ENCODE assay signal across 16 cellular contexts in the genomic region with DNA sequence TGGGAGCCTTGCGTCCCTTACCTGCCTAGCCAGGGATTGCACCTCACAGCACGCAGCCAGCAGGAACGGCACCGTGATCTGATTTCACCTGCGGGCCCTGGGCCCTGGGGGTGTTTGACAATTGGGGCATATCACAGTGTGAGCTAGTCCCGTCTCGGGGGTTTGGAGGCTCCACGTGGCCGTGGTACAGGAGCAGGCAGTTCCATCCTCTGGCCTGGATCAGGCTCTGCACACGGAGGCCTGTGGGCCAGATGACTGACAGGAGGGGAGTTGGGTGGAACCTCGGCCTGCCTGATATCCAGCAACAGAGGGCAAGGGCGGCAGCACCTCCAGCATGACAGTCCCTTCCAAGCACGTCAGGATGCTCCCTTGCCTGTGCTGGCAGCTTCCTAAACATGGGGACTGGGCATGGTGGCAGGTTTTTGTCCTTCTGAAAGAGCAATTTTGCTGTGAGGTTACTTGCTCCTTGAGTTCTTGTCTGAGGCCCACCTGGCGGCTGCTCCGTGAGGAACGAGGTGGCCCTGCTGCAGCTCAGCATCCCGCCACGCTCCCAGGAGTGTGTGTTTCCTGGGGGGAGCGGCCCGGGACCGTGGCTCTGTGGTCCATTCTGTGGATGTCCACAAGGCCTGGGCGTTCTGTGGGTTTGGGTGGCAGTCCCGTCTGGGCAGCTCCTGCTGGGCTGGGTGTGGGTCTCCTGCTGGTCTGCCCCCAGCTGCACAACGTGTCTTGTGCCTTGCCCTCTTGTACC. TPM values are rescaled to one million over a fixed set of nuclear protein-coding genes. Genes with fewer than 3 reads are reported as not detected.
DNase-seq lines count a peak whose midpoint lies in the region; ATAC-seq, FAIRE-seq and TF ChIP-seq lines count a peak whose summit lies in the region.
"Had no signal": no experiment of that assay in that cellular context is flagged by ENCODE, and none has a peak within 500 bp of the region (broad histone marks: within the 10 kb centered on the region; RNA-seq: fewer than 3 reads in every experiment).

No MANE protein-coding gene starts in this region.

- H3K27ac ChIP-seq in HepG2 (ENCODE audit: extremely low read length, insufficient read depth, low read length), result no peak overlapping the region
- no peak overlapping the region for H3K27ac ChIP-seq in right lobe of liver

- H3K9me3 ChIP-seq in HepG2 (ENCODE audit: low read length) (no peaks in the 10 kb centered on the region), right lobe of liver (no peaks in the 10 kb centered on the region)
- H3K9me3 ChIP-seq: SK-N-SH had no signal

- POLR2A ChIA-PET in HepG2 (lab: Yijun Ruan, JAX), result no interaction called here

- in situ Hi-C loops in HepG2 (cut with HindIII; ENCODE audit: extremely low pct_ligation_motif_present, low pct_unique_long_range_greater_than_20kb), result no loop called here

- no peaks in the 10 kb centered on the region for H3K4me1 Mint-ChIP-seq in endothelial cell (ENCODE audit: unreplicated experiment)
- H3K4me1 Mint-ChIP-seq: B cell had no signal

- no TSS peak for BruUV-seq in HepG2 (replicated peaks; lab: Mats Ljungman, UMichigan)

- 93% methylated on average over 8 of the region's 24 CpGs for WGBS in HepG2 (ENCODE audit: low lambda C conversion rate)
- 60% methylated on average over 1 of the region's 24 CpGs for WGBS in right lobe of liver (ENCODE audit: insufficient coverage, low coverage, low lambda C conversion rate, missing lambda C conversion rate)

- H3K36me3 ChIP-seq in HepG2 (replicated peaks in 1 of 2; ENCODE audit: control insufficient read depth in 1 of 2, insufficient read depth in 2 of 2, low read length in 2 of 2) (peaks cover 27 to 66% of the 10 kb centered on the region in 2 experiments), right lobe of liver (peaks cover 0 to 51% (median 12%) of the 10 kb centered on the region in 4 donors)

- TF ChIP-seq EP300 in HepG2 (IDR thresholded peaks at IDR 0.05; ENCODE audit: low read depth in 2 of 2, low read length in 2 of 2) (no peak), HepG2 (CRISPR knock-in tag; IDR thresholded peaks at IDR 0.05; ENCODE audit: borderline replicate concordance) (no peak)

- no peak for TF ChIP-seq RAD21 in HepG2 (CRISPR knock-in tag; IDR thresholded peaks at IDR 0.05)

- no peak overlapping the region for H3K4me3 ChIP-seq in HepG2 (replicated peaks in 1 of 3; ENCODE audit: insufficient read depth in 1 of 3, low read depth in 2 of 3, low read length in 3 of 3)
- no peak overlapping the region for H3K4me3 ChIP-seq in right lobe of liver

- H3K27ac Mint-ChIP-seq in endothelial cell (ENCODE audit: unreplicated experiment), result no peak overlapping the region
- H3K27ac Mint-ChIP-seq: B cell had no signal

- no peak overlapping the region for H3K9ac ChIP-seq in HepG2 (ENCODE audit: insufficient read depth, low read depth, low read length)
- H3K9ac ChIP-seq: SK-N-SH had no signal

- no peak overlapping the region for H3K4me2 ChIP-seq in HepG2 (ENCODE audit: low read depth, low read length)
- H3K4me2 ChIP-seq: SK-N-SH had no signal

- H3K4me3 Mint-ChIP-seq in endothelial cell (ENCODE audit: unreplicated experiment), result peak overlapping the region; percentile 76
- H3K4me3 Mint-ChIP-seq: B cell had no signal

- peaks cover 4% of the 10 kb centered on the region for H3K79me2 ChIP-seq in HepG2 (ENCODE audit: insufficient read depth, low read length)

- no peak for FAIRE-seq in HepG2 (lab: Jason Lieb, UNC)
- FAIRE-seq: RCC 7860 had no signal

- no peak for TF ChIP-seq CTCF in HepG2 (CRISPR knock-in tag; IDR thresholded peaks at IDR 0.05)
- no peak for TF ChIP-seq CTCF in right lobe of liver (IDR thresholded peaks at IDR 0.05)
- no peak for TF ChIP-seq CTCF in endothelial cell (IDR thresholded peaks at IDR 0.05; ENCODE audit: unreplicated experiment)

- H2AFZ ChIP-seq in HepG2 (ENCODE audit: low read length), result no peak overlapping the region

- H3K4me1 ChIP-seq in HepG2 (ENCODE audit: insufficient read depth, low read length) (no peaks in the 10 kb centered on the region), right lobe of liver (no peaks in the 10 kb centered on the region)

- no peak for DNase-seq in HepG2 (ENCODE audit: low spot score)
- DNase-seq in right lobe of liver, result no peak
- DNase-seq in endothelial cell (ENCODE audit: low spot score), result no peak
- DNase-seq in NCI-H1930 (lab: John Stamatoyannopoulos, UW), result no peak
- DNase-seq: DMS79 treated with DMSO at 0.1 percent for 48 hours, HCEC 1CT, KBM-7, NCI-H1105, NCI-H2081 treated with DMSO at 0.1 percent for 48 hours, NCI-H446 treated with DMSO at 0.1 percent for 48 hours, Right ventricle myocardium superior, SK-N-SH had no signal

- H4K20me1 ChIP-seq in HepG2 (ENCODE audit: insufficient read depth, low read length), result peaks cover 4% of the 10 kb centered on the region

- intact Hi-C loops in HepG2 (cut with micrococcal nuclease; ENCODE audit: unreplicated experiment) (no loop called here), right lobe of liver (cut with DNase I) (no loop called here)

- ATAC-seq in HepG2 (no peak), right lobe of liver (no peak), HG02840 (IDR thresholded peaks at IDR 0.05; ENCODE audit: low FRiP score, unreplicated experiment) (no peak), HG02885 (IDR thresholded peaks at IDR 0.05; ENCODE audit: poor library complexity, unreplicated experiment) (no peak)

- no peaks in the 10 kb centered on the region for H3K27me3 ChIP-seq in HepG2 (ENCODE audit: control insufficient read depth in 1 of 2, insufficient read depth in 2 of 2, low read length in 2 of 2)
- no peaks in the 10 kb centered on the region for H3K27me3 ChIP-seq in right lobe of liver

- no peak for TF ChIP-seq POLR2A in HepG2 (IDR thresholded peaks at IDR 0.05; ENCODE audit: insufficient read depth in 1 of 2, low read depth in 2 of 2, low read length in 2 of 2)
- no peak for TF ChIP-seq POLR2A in right lobe of liver (IDR thresholded peaks at IDR 0.05)

- CTCF ChIA-PET in HepG2 (lab: Yijun Ruan, JAX; ENCODE audit: low intra/inter-chr PET ratio, low total read pairs), result no interaction called here

- H3K9me3 Mint-ChIP-seq in endothelial cell (ENCODE audit: unreplicated experiment), result no peaks in the 10 kb centered on the region

- H3K27me3 Mint-ChIP-seq in endothelial cell (ENCODE audit: unreplicated experiment), result peaks cover 7% of the 10 kb centered on the region
- H3K27me3 Mint-ChIP-seq: B cell had no signal

- peaks cover 12% of the 10 kb centered on the region for H3K36me3 Mint-ChIP-seq in endothelial cell (ENCODE audit: low read depth, unreplicated experiment)

RNA-seq across cellular contexts. Expression of gene RPS15, which starts 6.3 kb away (rescaled TPM):
- 695 and 780 TPM in 2 replicates for total RNA-seq in HepG2 (2016; rRNA removed; fragmentation: Illumina TruSeq; extraction: Trizol)
- 693 and 734 TPM in 2 replicates for total RNA-seq in HepG2 (2016; cell fraction: cytosol; rRNA removed; fragmentation: Illumina TruSeq; extraction: Trizol; ENCODE audit: low read depth)
- total RNA-seq in HepG2 (2016; cell fraction: insoluble cytoplasmic fraction; rRNA removed; fragmentation: Illumina TruSeq; extraction: Trizol), result 654 and 886 TPM in 2 replicates
- 967 and 1,125 TPM in 2 replicates for total RNA-seq in HepG2 (2016; cell fraction: membrane; rRNA removed; fragmentation: Illumina TruSeq; extraction: Trizol)
- 240 and 299 TPM in 2 replicates for total RNA-seq in HepG2 (2016; cell fraction: nucleus; rRNA removed; fragmentation: Illumina TruSeq; extraction: Trizol)
- polyA plus RNA-seq in HepG2 (2011; rRNA removed), result 1,411 and 1,504 TPM in 2 replicates
- polyA plus RNA-seq in HepG2 (2011; cell fraction: cytosol; rRNA removed), result 2,214 and 3,196 TPM in 2 replicates
- 923 and 1,023 TPM in 2 replicates for polyA plus RNA-seq in HepG2 (2011; cell fraction: nucleus; rRNA removed)
- polyA plus RNA-seq in HepG2 (2012), result 1,504 and 2,202 TPM in 2 replicates
- 1,868 and 2,054 TPM in 2 replicates for polyA plus RNA-seq in HepG2 (2016; cell fraction: cytosol; fragmentation: Illumina TruSeq; extraction: Trizol; ENCODE audit: low read depth)
- polyA plus RNA-seq in HepG2 (2016; cell fraction: insoluble cytoplasmic fraction; fragmentation: Illumina TruSeq; extraction: Trizol; ENCODE audit: low read depth), result 1,628 and 1,692 TPM in 2 replicates
- polyA plus RNA-seq in HepG2 (2016; cell fraction: membrane; fragmentation: Illumina TruSeq; extraction: Trizol; ENCODE audit: low read depth), result 2,328 and 2,419 TPM in 2 replicates
- polyA plus RNA-seq in HepG2 (2016; cell fraction: nucleus; fragmentation: Illumina TruSeq; extraction: Trizol; ENCODE audit: insufficient read depth, low read depth), result 895 and 898 TPM in 2 replicates
- 538 and 916 TPM in 2 replicates for polyA minus RNA-seq in HepG2 (2011; rRNA and poly(A)+ RNA removed; ENCODE audit: low replicate concordance)
- polyA minus RNA-seq in HepG2 (2011; cell fraction: cytosol; rRNA and poly(A)+ RNA removed), result 647 and 682 TPM in 2 replicates
- polyA minus RNA-seq in HepG2 (2011; cell fraction: nucleus; rRNA and poly(A)+ RNA removed), result 109 and 140 TPM in 2 replicates
- 1,000 to 10,000 TPM in 2 of 6 experiments, 100 to 1,000 TPM in 4; 334 to 1,615 (median 355) TPM for total RNA-seq in right lobe of liver
- 1,175 TPM for total RNA-seq in endothelial cell (ENCODE audit: unreplicated experiment)

RNA-seq across cellular contexts. Expression of gene APC2, which starts 18.0 kb away (rescaled TPM):
- 0.22 TPM in 1 of 2 replicates, not detected in the other for total RNA-seq in HepG2 (2016; rRNA removed; fragmentation: Illumina TruSeq; extraction: Trizol)
- total RNA-seq in HepG2 (2016; cell fraction: cytosol; rRNA removed; fragmentation: Illumina TruSeq; extraction: Trizol; ENCODE audit: low read depth), result under 0.01 TPM in 1 of 2 replicates, not detected in the other
- 0.02 and 0.27 TPM in 2 replicates for total RNA-seq in HepG2 (2016; cell fraction: insoluble cytoplasmic fraction; rRNA removed; fragmentation: Illumina TruSeq; extraction: Trizol)
- total RNA-seq in HepG2 (2016; cell fraction: membrane; rRNA removed; fragmentation: Illumina TruSeq; extraction: Trizol), result 0.24 TPM in 1 of 2 replicates, not detected in the other
- 0.25 and 0.28 TPM in 2 replicates for total RNA-seq in HepG2 (2016; cell fraction: nucleus; rRNA removed; fragmentation: Illumina TruSeq; extraction: Trizol)
- 0.08 and 0.16 TPM in 2 replicates for polyA plus RNA-seq in HepG2 (2011; rRNA removed)
- 0.04 and 0.07 TPM in 2 replicates for polyA plus RNA-seq in HepG2 (2011; cell fraction: cytosol; rRNA removed)
- 0.37 and 0.61 TPM in 2 replicates for polyA plus RNA-seq in HepG2 (2011; cell fraction: nucleus; rRNA removed)
- polyA plus RNA-seq in HepG2 (2012), result 0.11 and 0.28 TPM in 2 replicates
- polyA plus RNA-seq in HepG2 (2016; cell fraction: cytosol; fragmentation: Illumina TruSeq; extraction: Trizol; ENCODE audit: low read depth), result not detected in 2 replicates
- not detected in 2 replicates for polyA plus RNA-seq in HepG2 (2016; cell fraction: insoluble cytoplasmic fraction; fragmentation: Illumina TruSeq; extraction: Trizol; ENCODE audit: low read depth)
- not detected in 2 replicates for polyA plus RNA-seq in HepG2 (2016; cell fraction: membrane; fragmentation: Illumina TruSeq; extraction: Trizol; ENCODE audit: low read depth)
- 0.18 and 0.40 TPM in 2 replicates for polyA plus RNA-seq in HepG2 (2016; cell fraction: nucleus; fragmentation: Illumina TruSeq; extraction: Trizol; ENCODE audit: insufficient read depth, low read depth)
- polyA minus RNA-seq in HepG2 (2011; rRNA and poly(A)+ RNA removed; ENCODE audit: low replicate concordance), result 0.40 and 0.77 TPM in 2 replicates
- polyA minus RNA-seq in HepG2 (2011; cell fraction: cytosol; rRNA and poly(A)+ RNA removed), result 0.35 and 0.49 TPM in 2 replicates
- 0.52 and 0.75 TPM in 2 replicates for polyA minus RNA-seq in HepG2 (2011; cell fraction: nucleus; rRNA and poly(A)+ RNA removed)
- total RNA-seq in right lobe of liver, result under 1 TPM in 3 of 6 experiments, not detected in 3; 0.06 to 0.13 (median 0.06) TPM
- total RNA-seq in endothelial cell (ENCODE audit: unreplicated experiment), result 1.9 TPM

RNA-seq across cellular contexts. Expression of gene DAZAP1, which starts 24.5 kb away (rescaled TPM):
- 50.5 and 79.2 TPM in 2 replicates for total RNA-seq in HepG2 (2016; rRNA removed; fragmentation: Illumina TruSeq; extraction: Trizol)
- 72.9 and 77.7 TPM in 2 replicates for total RNA-seq in HepG2 (2016; cell fraction: cytosol; rRNA removed; fragmentation: Illumina TruSeq; extraction: Trizol; ENCODE audit: low read depth)
- total RNA-seq in HepG2 (2016; cell fraction: insoluble cytoplasmic fraction; rRNA removed; fragmentation: Illumina TruSeq; extraction: Trizol), result 43.4 and 84.1 TPM in 2 replicates
- total RNA-seq in HepG2 (2016; cell fraction: membrane; rRNA removed; fragmentation: Illumina TruSeq; extraction: Trizol), result 104 and 106 TPM in 2 replicates
- total RNA-seq in HepG2 (2016; cell fraction: nucleus; rRNA removed; fragmentation: Illumina TruSeq; extraction: Trizol), result 38.3 and 43.3 TPM in 2 replicates
- polyA plus RNA-seq in HepG2 (2011; rRNA removed), result 58.7 and 63.3 TPM in 2 replicates
- 37.8 and 48.2 TPM in 2 replicates for polyA plus RNA-seq in HepG2 (2011; cell fraction: cytosol; rRNA removed)
- polyA plus RNA-seq in HepG2 (2011; cell fraction: nucleus; rRNA removed), result 99.5 and 105 TPM in 2 replicates
- 48.3 and 71.8 TPM in 2 replicates for polyA plus RNA-seq in HepG2 (2012)
- polyA plus RNA-seq in HepG2 (2016; cell fraction: cytosol; fragmentation: Illumina TruSeq; extraction: Trizol; ENCODE audit: low read depth), result 108 and 114 TPM in 2 replicates
- 86.3 and 104 TPM in 2 replicates for polyA plus RNA-seq in HepG2 (2016; cell fraction: insoluble cytoplasmic fraction; fragmentation: Illumina TruSeq; extraction: Trizol; ENCODE audit: low read depth)
- polyA plus RNA-seq in HepG2 (2016; cell fraction: membrane; fragmentation: Illumina TruSeq; extraction: Trizol; ENCODE audit: low read depth), result 117 and 124 TPM in 2 replicates
- 140 and 145 TPM in 2 replicates for polyA plus RNA-seq in HepG2 (2016; cell fraction: nucleus; fragmentation: Illumina TruSeq; extraction: Trizol; ENCODE audit: insufficient read depth, low read depth)
- polyA minus RNA-seq in HepG2 (2011; rRNA and poly(A)+ RNA removed; ENCODE audit: low replicate concordance), result 26.8 and 58.6 TPM in 2 replicates
- polyA minus RNA-seq in HepG2 (2011; cell fraction: cytosol; rRNA and poly(A)+ RNA removed), result 32.1 and 33.1 TPM in 2 replicates
- 35.5 and 41.4 TPM in 2 replicates for polyA minus RNA-seq in HepG2 (2011; cell fraction: nucleus; rRNA and poly(A)+ RNA removed)
- total RNA-seq in right lobe of liver, result 10 to 100 TPM; 22.3 to 50.9 (median 42.2) TPM
- 145 TPM for total RNA-seq in endothelial cell (ENCODE audit: unreplicated experiment)

RNA-seq across cellular contexts. Expression of gene GAMT, which starts 30.6 kb away (rescaled TPM):
- 113 and 124 TPM in 2 replicates for total RNA-seq in HepG2 (2016; rRNA removed; fragmentation: Illumina TruSeq; extraction: Trizol)
- 167 and 206 TPM in 2 replicates for total RNA-seq in HepG2 (2016; cell fraction: cytosol; rRNA removed; fragmentation: Illumina TruSeq; extraction: Trizol; ENCODE audit: low read depth)
- 112 and 125 TPM in 2 replicates for total RNA-seq in HepG2 (2016; cell fraction: insoluble cytoplasmic fraction; rRNA removed; fragmentation: Illumina TruSeq; extraction: Trizol)
- total RNA-seq in HepG2 (2016; cell fraction: membrane; rRNA removed; fragmentation: Illumina TruSeq; extraction: Trizol), result 130 and 170 TPM in 2 replicates
- total RNA-seq in HepG2 (2016; cell fraction: nucleus; rRNA removed; fragmentation: Illumina TruSeq; extraction: Trizol), result 42.6 and 51.4 TPM in 2 replicates
- polyA plus RNA-seq in HepG2 (2011; rRNA removed), result 115 and 120 TPM in 2 replicates
- polyA plus RNA-seq in HepG2 (2011; cell fraction: cytosol; rRNA removed), result 103 and 156 TPM in 2 replicates
- polyA plus RNA-seq in HepG2 (2011; cell fraction: nucleus; rRNA removed), result 88.3 and 90.1 TPM in 2 replicates
- 74.3 and 76.0 TPM in 2 replicates for polyA plus RNA-seq in HepG2 (2012)
- 282 and 316 TPM in 2 replicates for polyA plus RNA-seq in HepG2 (2016; cell fraction: cytosol; fragmentation: Illumina TruSeq; extraction: Trizol; ENCODE audit: low read depth)
- 152 and 183 TPM in 2 replicates for polyA plus RNA-seq in HepG2 (2016; cell fraction: insoluble cytoplasmic fraction; fragmentation: Illumina TruSeq; extraction: Trizol; ENCODE audit: low read depth)
- 195 and 222 TPM in 2 replicates for polyA plus RNA-seq in HepG2 (2016; cell fraction: membrane; fragmentation: Illumina TruSeq; extraction: Trizol; ENCODE audit: low read depth)
- polyA plus RNA-seq in HepG2 (2016; cell fraction: nucleus; fragmentation: Illumina TruSeq; extraction: Trizol; ENCODE audit: insufficient read depth, low read depth), result 119 and 134 TPM in 2 replicates
- polyA minus RNA-seq in HepG2 (2011; rRNA and poly(A)+ RNA removed; ENCODE audit: low replicate concordance), result 46.3 and 144 TPM in 2 replicates
- 48.8 and 63.0 TPM in 2 replicates for polyA minus RNA-seq in HepG2 (2011; cell fraction: cytosol; rRNA and poly(A)+ RNA removed)
- 20.3 and 21.1 TPM in 2 replicates for polyA minus RNA-seq in HepG2 (2011; cell fraction: nucleus; rRNA and poly(A)+ RNA removed)
- 100 to 1,000 TPM; 151 to 380 (median 221) TPM for total RNA-seq in right lobe of liver
- total RNA-seq in endothelial cell (ENCODE audit: unreplicated experiment), result 18.1 TPM

RNA-seq across cellular contexts. Expression of gene C19orf25, which starts 47.1 kb away (rescaled TPM):
- total RNA-seq in HepG2 (2016; rRNA removed; fragmentation: Illumina TruSeq; extraction: Trizol), result 32.3 and 32.4 TPM in 2 replicates
- total RNA-seq in HepG2 (2016; cell fraction: cytosol; rRNA removed; fragmentation: Illumina TruSeq; extraction: Trizol; ENCODE audit: low read depth), result 11.9 and 13.3 TPM in 2 replicates
- total RNA-seq in HepG2 (2016; cell fraction: insoluble cytoplasmic fraction; rRNA removed; fragmentation: Illumina TruSeq; extraction: Trizol), result 34.4 and 35.4 TPM in 2 replicates
- 33.2 and 36.2 TPM in 2 replicates for total RNA-seq in HepG2 (2016; cell fraction: membrane; rRNA removed; fragmentation: Illumina TruSeq; extraction: Trizol)
- total RNA-seq in HepG2 (2016; cell fraction: nucleus; rRNA removed; fragmentation: Illumina TruSeq; extraction: Trizol), result 15.1 and 17.1 TPM in 2 replicates
- 14.2 and 19.5 TPM in 2 replicates for polyA plus RNA-seq in HepG2 (2011; rRNA removed)
- polyA plus RNA-seq in HepG2 (2011; cell fraction: cytosol; rRNA removed), result 18.3 and 24.5 TPM in 2 replicates
- 33.5 and 34.3 TPM in 2 replicates for polyA plus RNA-seq in HepG2 (2011; cell fraction: nucleus; rRNA removed)
- polyA plus RNA-seq in HepG2 (2012), result 9.6 and 14.8 TPM in 2 replicates
- 11.7 and 15.7 TPM in 2 replicates for polyA plus RNA-seq in HepG2 (2016; cell fraction: cytosol; fragmentation: Illumina TruSeq; extraction: Trizol; ENCODE audit: low read depth)
- 31.7 and 32.0 TPM in 2 replicates for polyA plus RNA-seq in HepG2 (2016; cell fraction: insoluble cytoplasmic fraction; fragmentation: Illumina TruSeq; extraction: Trizol; ENCODE audit: low read depth)
- 25.3 and 26.3 TPM in 2 replicates for polyA plus RNA-seq in HepG2 (2016; cell fraction: membrane; fragmentation: Illumina TruSeq; extraction: Trizol; ENCODE audit: low read depth)
- 30.3 and 33.5 TPM in 2 replicates for polyA plus RNA-seq in HepG2 (2016; cell fraction: nucleus; fragmentation: Illumina TruSeq; extraction: Trizol; ENCODE audit: insufficient read depth, low read depth)
- 15.8 and 20.8 TPM in 2 replicates for polyA minus RNA-seq in HepG2 (2011; rRNA and poly(A)+ RNA removed; ENCODE audit: low replicate concordance)
- polyA minus RNA-seq in HepG2 (2011; cell fraction: cytosol; rRNA and poly(A)+ RNA removed), result 8.7 and 9.4 TPM in 2 replicates
- 13.3 and 13.6 TPM in 2 replicates for polyA minus RNA-seq in HepG2 (2011; cell fraction: nucleus; rRNA and poly(A)+ RNA removed)
- total RNA-seq in right lobe of liver, result 10 to 100 TPM; 12.2 to 32.7 (median 15.3) TPM
- total RNA-seq in endothelial cell (ENCODE audit: unreplicated experiment), result 29.7 TPM
